In genomic region chr4:52983563-52984303, GRCh38 we compare ENCODE assay signal across 8 cellular contexts.
A peak's percentile ranks its signal among the peaks of the same experiment; 100 is the strongest.
DNase-seq lines count a peak whose midpoint lies in the region; ATAC-seq and TF ChIP-seq lines count a peak whose summit lies in the region.

No MANE protein-coding gene starts in this region.

- no peak overlapping the region for H3K4me2 ChIP-seq in neuronal stem cell (ENCODE audit: insufficient read depth, low read length, poor library complexity, severe bottlenecking)

- H3K27me3 ChIP-seq in neuronal stem cell (ENCODE audit: control insufficient read depth in 3 of 3, insufficient read depth in 3 of 3, low read depth in 1 of 3, low read length in 3 of 3) = peaks cover 0 to 5% (median 2%) of the 10 kb centered on the region in 3 experiments

- TF ChIP-seq CTCF in fibroblast of pulmonary artery (IDR thresholded peaks at IDR 0.05; ENCODE audit: low read length, missing control alignments) = peak; percentile 69

- H3K36me3 Mint-ChIP-seq in activated naive CD8-positive, alpha-beta T cell treated with anti-CD3 and anti-CD28 coated beads, Interleukin-2, amount 50 U/mL, for 24 hours (ENCODE audit: low read depth) = no peaks in the 10 kb centered on the region

- H2AFZ ChIP-seq in neuronal stem cell (ENCODE audit: low read length) = no peak overlapping the region

- H3K27ac ChIP-seq in neuronal stem cell (replicated peaks; ENCODE audit: low read length) = no peak overlapping the region

- H3K4me3 Mint-ChIP-seq in activated naive CD8-positive, alpha-beta T cell treated with anti-CD3 and anti-CD28 coated beads, Interleukin-2, amount 50 U/mL, for 24 hours = no peak overlapping the region

- no peak overlapping the region for H3K27ac Mint-ChIP-seq in activated naive CD8-positive, alpha-beta T cell treated with anti-CD3 and anti-CD28 coated beads, Interleukin-2, amount 50 U/mL, for 24 hours

- H2BK12ac ChIP-seq in neuronal stem cell (ENCODE audit: low read length) = no peak overlapping the region

- H2BK120ac ChIP-seq in neuronal stem cell (ENCODE audit: low read depth, low read length) = no peak overlapping the region

- H3K79me1 ChIP-seq in neuronal stem cell (ENCODE audit: low read depth, low read length) = no peaks in the 10 kb centered on the region

- H2BK5ac ChIP-seq in neuronal stem cell (ENCODE audit: low read length) = no peak overlapping the region

- H3K9ac ChIP-seq in neuronal stem cell (ENCODE audit: low read depth, low read length, poor library complexity) = no peak overlapping the region

- no CpG with 5 or more reads among the region's 1 CpG for WGBS in neuronal stem cell (ENCODE audit: extremely low coverage in 2 of 2, insufficient read length in 2 of 2, insufficient replicate concordance in 1 of 2), 2 donors

- DNase-seq in DMS53 (lab: John Stamatoyannopoulos, UW) (peak; percentile 77), NCI-H1105 treated with DMSO at 0.1 percent for 48 hours (lab: John Stamatoyannopoulos, UW) (peak; percentile 57), SKM-1 treated with dmso at 0.1 percent for 144 hours (lab: John Stamatoyannopoulos, UW; ENCODE audit: unreplicated experiment) (peak; percentile 33), fibroblast of pulmonary artery (ENCODE audit: low read depth) (peak; percentile 73), neuronal stem cell (ENCODE audit: low spot score) (peak; percentile 57), mesenteric fat pad (ENCODE audit: low spot score) (no peak)
- DNase-seq in activated naive CD8-positive, alpha-beta T cell treated with anti-CD3 and anti-CD28 coated beads, Interleukin-2, amount 50 U/mL, for 24 hours = no peak

- no peaks in the 10 kb centered on the region for H3K9me3 ChIP-seq in neuronal stem cell (replicated peaks in 1 of 2; ENCODE audit: control insufficient read depth in 2 of 2, insufficient read depth in 1 of 2, low read depth in 1 of 2, low read length in 2 of 2)

- H3K18ac ChIP-seq in neuronal stem cell (ENCODE audit: low read length) = no peak overlapping the region

- no peak overlapping the region for H4K8ac ChIP-seq in neuronal stem cell (ENCODE audit: low read depth, low read length)

- ATAC-seq in GM21723 (IDR thresholded peaks at IDR 0.05; ENCODE audit: unreplicated experiment) = peak; percentile 69
- ATAC-seq in activated naive CD8-positive, alpha-beta T cell treated with anti-CD3 and anti-CD28 coated beads, Interleukin-2, amount 50 U/mL, for 24 hours = no peak

- no peak overlapping the region for H3K4ac ChIP-seq in neuronal stem cell (ENCODE audit: low read length)

- H3K23ac ChIP-seq in neuronal stem cell (ENCODE audit: low read depth, low read length, poor library complexity) = no peak overlapping the region

- no peak overlapping the region for H3K4me3 ChIP-seq in fibroblast of pulmonary artery (replicated peaks; ENCODE audit: low read depth, low read length)
- H3K4me3 ChIP-seq in neuronal stem cell (ENCODE audit: low read length in 2 of 2) = no peak overlapping the region

- H2BK15ac ChIP-seq in neuronal stem cell (ENCODE audit: low read length) = no peak overlapping the region

- no peaks in the 10 kb centered on the region for H3K27me3 Mint-ChIP-seq in activated naive CD8-positive, alpha-beta T cell treated with anti-CD3 and anti-CD28 coated beads, Interleukin-2, amount 50 U/mL, for 24 hours

- no peak overlapping the region for H2AK5ac ChIP-seq in neuronal stem cell (ENCODE audit: low read depth, low read length)

- H4K91ac ChIP-seq in neuronal stem cell (ENCODE audit: low read depth, low read length, poor library complexity) = no peak overlapping the region

- no peak overlapping the region for H3K14ac ChIP-seq in neuronal stem cell (ENCODE audit: low read length)

- H3K9me3 Mint-ChIP-seq in activated naive CD8-positive, alpha-beta T cell treated with anti-CD3 and anti-CD28 coated beads, Interleukin-2, amount 50 U/mL, for 24 hours = no peaks in the 10 kb centered on the region

- no peaks in the 10 kb centered on the region for H3K36me3 ChIP-seq in neuronal stem cell (replicated peaks in 1 of 2; ENCODE audit: control insufficient read depth in 2 of 2, insufficient read depth in 2 of 2, low read length in 2 of 2)

- no peaks in the 10 kb centered on the region for H3K4me1 Mint-ChIP-seq in activated naive CD8-positive, alpha-beta T cell treated with anti-CD3 and anti-CD28 coated beads, Interleukin-2, amount 50 U/mL, for 24 hours

- H3K4me1 ChIP-seq in neuronal stem cell (ENCODE audit: control insufficient read depth in 2 of 2, insufficient read depth in 1 of 2, low read depth in 1 of 2, low read length in 2 of 2) = peaks cover 0 to 14% of the 10 kb centered on the region in 2 donors

Comparison
In these comparisons a context has a peak if more than half of its experiments do, and no peak if none do; other contexts are left out.
1. DNase-seq: peak in DMS53 (single experiment), NCI-H1105 treated with DMSO at 0.1 percent for 48 hours (single experiment), SKM-1 treated with dmso at 0.1 percent for 144 hours (single experiment), fibroblast of pulmonary artery (single experiment) and neuronal stem cell (single experiment); none in activated naive CD8-positive, alpha-beta T cell treated with anti-CD3 and anti-CD28 coated beads, Interleukin-2, amount 50 U/mL, for 24 hours (single experiment) and mesenteric fat pad (single experiment).